Comparison of ENCODE assay signal across 1 cellular context in the genomic region with DNA sequence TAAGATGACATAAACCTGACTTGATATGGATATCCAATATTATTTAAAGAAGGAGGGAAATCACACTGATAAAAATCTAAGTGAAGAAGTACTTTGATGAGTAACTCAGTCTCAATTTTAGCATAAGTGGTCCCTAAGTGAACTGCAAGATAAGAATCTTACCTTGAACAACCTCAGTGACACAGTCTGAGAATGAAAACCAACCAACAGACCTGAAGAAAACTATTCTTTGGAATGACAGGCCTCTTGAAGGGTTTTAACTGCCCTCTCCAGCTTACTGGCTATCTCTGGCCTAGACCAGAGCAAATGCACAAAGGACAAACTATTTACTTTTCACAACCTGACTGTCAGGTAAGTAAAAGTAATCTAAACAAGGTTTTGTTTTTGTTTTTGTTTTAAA.
TF ChIP-seq lines count a peak whose summit lies in the region.

No MANE protein-coding gene starts in this region.

TF ChIP-seq in SK-N-SH treated with all-trans-retinoic acid at 6 μM for 48 hours, 23 proteins besides CTCF, POLR2A, EP300 and RAD21 (continued from another document):
- TF ChIP-seq, protein P1, sequence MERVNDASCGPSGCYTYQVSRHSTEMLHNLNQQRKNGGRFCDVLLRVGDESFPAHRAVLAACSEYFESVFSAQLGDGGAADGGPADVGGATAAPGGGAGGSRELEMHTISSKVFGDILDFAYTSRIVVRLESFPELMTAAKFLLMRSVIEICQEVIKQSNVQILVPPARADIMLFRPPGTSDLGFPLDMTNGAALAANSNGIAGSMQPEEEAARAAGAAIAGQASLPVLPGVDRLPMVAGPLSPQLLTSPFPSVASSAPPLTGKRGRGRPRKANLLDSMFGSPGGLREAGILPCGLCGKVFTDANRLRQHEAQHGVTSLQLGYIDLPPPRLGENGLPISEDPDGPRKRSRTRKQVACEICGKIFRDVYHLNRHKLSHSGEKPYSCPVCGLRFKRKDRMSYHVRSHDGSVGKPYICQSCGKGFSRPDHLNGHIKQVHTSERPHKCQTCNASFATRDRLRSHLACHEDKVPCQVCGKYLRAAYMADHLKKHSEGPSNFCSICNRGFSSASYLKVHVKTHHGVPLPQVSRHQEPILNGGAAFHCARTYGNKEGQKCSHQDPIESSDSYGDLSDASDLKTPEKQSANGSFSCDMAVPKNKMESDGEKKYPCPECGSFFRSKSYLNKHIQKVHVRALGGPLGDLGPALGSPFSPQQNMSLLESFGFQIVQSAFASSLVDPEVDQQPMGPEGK (CRISPR knock-in tag; IDR thresholded peaks at IDR 0.05; ENCODE audit: borderline replicate concordance): no peak
- TF ChIP-seq PPARA (CRISPR knock-in tag; IDR thresholded peaks at IDR 0.05; ENCODE audit: borderline replicate concordance): no peak
- TF ChIP-seq, protein P2, sequence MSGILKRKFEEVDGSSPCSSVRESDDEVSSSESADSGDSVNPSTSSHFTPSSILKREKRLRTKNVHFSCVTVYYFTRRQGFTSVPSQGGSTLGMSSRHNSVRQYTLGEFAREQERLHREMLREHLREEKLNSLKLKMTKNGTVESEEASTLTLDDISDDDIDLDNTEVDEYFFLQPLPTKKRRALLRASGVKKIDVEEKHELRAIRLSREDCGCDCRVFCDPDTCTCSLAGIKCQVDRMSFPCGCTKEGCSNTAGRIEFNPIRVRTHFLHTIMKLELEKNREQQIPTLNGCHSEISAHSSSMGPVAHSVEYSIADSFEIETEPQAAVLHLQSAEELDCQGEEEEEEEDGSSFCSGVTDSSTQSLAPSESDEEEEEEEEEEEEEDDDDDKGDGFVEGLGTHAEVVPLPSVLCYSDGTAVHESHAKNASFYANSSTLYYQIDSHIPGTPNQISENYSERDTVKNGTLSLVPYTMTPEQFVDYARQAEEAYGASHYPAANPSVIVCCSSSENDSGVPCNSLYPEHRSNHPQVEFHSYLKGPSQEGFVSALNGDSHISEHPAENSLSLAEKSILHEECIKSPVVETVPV (CRISPR knock-in tag; IDR thresholded peaks at IDR 0.05): no peak
- TF ChIP-seq BACH2 (CRISPR knock-in tag; IDR thresholded peaks at IDR 0.05; ENCODE audit: borderline replicate concordance): no peak
- no peak for TF ChIP-seq ZNF8 (CRISPR knock-in tag; IDR thresholded peaks at IDR 0.05)
- no peak for TF ChIP-seq RARB (CRISPR knock-in tag; IDR thresholded peaks at IDR 0.05)
- TF ChIP-seq, protein P3, sequence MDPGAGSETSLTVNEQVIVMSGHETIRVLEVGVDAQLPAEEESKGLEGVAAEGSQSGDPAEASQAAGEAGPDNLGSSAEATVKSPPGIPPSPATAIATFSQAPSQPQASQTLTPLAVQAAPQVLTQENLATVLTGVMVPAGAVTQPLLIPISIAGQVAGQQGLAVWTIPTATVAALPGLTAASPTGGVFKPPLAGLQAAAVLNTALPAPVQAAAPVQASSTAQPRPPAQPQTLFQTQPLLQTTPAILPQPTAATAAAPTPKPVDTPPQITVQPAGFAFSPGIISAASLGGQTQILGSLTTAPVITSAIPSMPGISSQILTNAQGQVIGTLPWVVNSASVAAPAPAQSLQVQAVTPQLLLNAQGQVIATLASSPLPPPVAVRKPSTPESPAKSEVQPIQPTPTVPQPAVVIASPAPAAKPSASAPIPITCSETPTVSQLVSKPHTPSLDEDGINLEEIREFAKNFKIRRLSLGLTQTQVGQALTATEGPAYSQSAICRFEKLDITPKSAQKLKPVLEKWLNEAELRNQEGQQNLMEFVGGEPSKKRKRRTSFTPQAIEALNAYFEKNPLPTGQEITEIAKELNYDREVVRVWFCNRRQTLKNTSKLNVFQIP (CRISPR knock-in tag; IDR thresholded peaks at IDR 0.05; ENCODE audit: borderline replicate concordance, low read depth): no peak
- TF ChIP-seq ZC3H10 (CRISPR knock-in tag; IDR thresholded peaks at IDR 0.05): no peak
TF ChIP-seq in SK-N-SH treated with all-trans-retinoic acid at 6 μM for 48 hours: peak in this region for 0.
